ENCODE assay signal across 9 cellular contexts in genomic region chr2:97661927-97662326, GRCh38. TPM values are rescaled to one million over a fixed set of nuclear protein-coding genes. Genes with fewer than 3 reads are reported as not detected.
DNase-seq lines count a peak whose midpoint lies in the region; ATAC-seq and TF ChIP-seq lines count a peak whose summit lies in the region.
"Had no signal": no experiment of that assay in that cellular context is flagged by ENCODE, and none has a peak within 500 bp of the region (broad histone marks: within the 10 kb centered on the region; RNA-seq: fewer than 3 reads in every experiment).

No MANE protein-coding gene starts in this region.

- TF ChIP-seq EP300 in ovary (IDR thresholded peaks at IDR 0.05): no peak

- H3K27me3 ChIP-seq in Caco-2 (replicated peaks; ENCODE audit: control insufficient read depth, insufficient read depth, low read length) (no peaks in the 10 kb centered on the region), dorsolateral prefrontal cortex (no peaks in the 10 kb centered on the region), ovary (no peaks in the 10 kb centered on the region)

- BruUV-seq in Caco-2 (replicated peaks; lab: Mats Ljungman, UMichigan): no TSS peak

- TF ChIP-seq CTCF in Caco-2 (IDR thresholded peaks at IDR 0.05; ENCODE audit: insufficient read depth in 1 of 2, low read depth in 1 of 2, low read length in 1 of 2, severe bottlenecking in 1 of 2, unreplicated experiment in 1 of 2) (no peak), LNCaP clone FGC (IDR thresholded peaks at IDR 0.05; ENCODE audit: control insufficient read depth, extremely low read depth, insufficient read depth) (no peak), dorsolateral prefrontal cortex (IDR thresholded peaks at IDR 0.05 in 54 of 56, conservative IDR thresholded peaks at IDR 0.05 in 2 of 56; ENCODE audit: low read depth in 1 of 56, partially characterized antibody in 56 of 56) (no peak), ovary (IDR thresholded peaks at IDR 0.05) (no peak)

- peak overlapping the region; percentile 94 for H3K4me3 Mint-ChIP-seq in Caco-2 (ENCODE audit: unreplicated experiment)

- H3K27ac ChIP-seq in dorsolateral prefrontal cortex (peak overlapping the region in 56 of 59 donors; percentile 44 to 99 (median 95)), ovary (no peak overlapping the region)

- H3K27me3 Mint-ChIP-seq in Caco-2 (ENCODE audit: insufficient read depth, unreplicated experiment): no peaks in the 10 kb centered on the region

- H3K4me3 ChIP-seq in Caco-2 (ENCODE audit: low read depth, low read length) (no peak overlapping the region), LNCaP clone FGC (ENCODE audit: low read depth, low read length) (peak overlapping the region; percentile 90), dorsolateral prefrontal cortex (peak overlapping the region in 48 of 59 donors; percentile 16 to 97 (median 83)), ovary (peak overlapping the region; percentile 66)

- POLR2A ChIA-PET in Caco-2 (lab: Charles Lee): interaction anchor here (3.9 kb wide), 1 partner anchor 16 kb away, joined by 82 read pairs; the partner anchor contains the start of gene COX5B

- no peaks in the 10 kb centered on the region for H3K9me3 Mint-ChIP-seq in Caco-2 (ENCODE audit: unreplicated experiment)

- no peak for ATAC-seq in esophagus mucosa
- ATAC-seq in HG03095 (IDR thresholded peaks at IDR 0.05; ENCODE audit: unreplicated experiment): no peak

- intact Hi-C loops in Caco-2 (cut with micrococcal nuclease; ENCODE audit: unreplicated experiment): no loop called here
- intact Hi-C loops in dorsolateral prefrontal cortex (cut with DNase I): loop anchor here (5.0 to 10.0 kb wide), 2 partner anchors 35 to 783 kb away; partner anchors contain the start of gene INPP4A (in 1 of the 2)
- intact Hi-C loops in ovary (cut with DNase I): loop anchor here in 1 of 4 donors (2.0 kb wide), 1 partner anchor 15 kb away; the partner anchor contains the start of gene COX5B

- WGBS in ovary, 3 donors: 72 to 80% (median 73%) methylated on average over 6 of the region's 6 CpGs

- CTCF ChIA-PET in Caco-2 (lab: Charles Lee): interaction anchor here (1.4 to 4.0 kb wide), 3 partner anchors 16 to 72 kb away, joined by 7 to 42 read pairs (median 29); partner anchors contain the start of genes ANKRD36B and COX5B

- peaks cover 11% of the 10 kb centered on the region for H3K4me1 Mint-ChIP-seq in Caco-2 (ENCODE audit: low read depth, unreplicated experiment)

- peaks cover 37% of the 10 kb centered on the region for H3K36me3 Mint-ChIP-seq in Caco-2 (ENCODE audit: insufficient read depth, unreplicated experiment)

- no peak for TF ChIP-seq POLR2A in ovary (IDR thresholded peaks at IDR 0.05)

- DNase-seq in Caco-2: no peak
- DNase-seq in LNCaP clone FGC (ENCODE audit: low read depth): no peak
- no peak for DNase-seq in dorsolateral prefrontal cortex
- no peak for DNase-seq in ovary
- DNase-seq in cerebellum (ENCODE audit: low spot score): no peak
- no peak for DNase-seq in activated effector memory CD4-positive, alpha-beta T cell treated with anti-CD3 and anti-CD28 coated beads, Interleukin-2, amount 50 U/mL, for 16 hours
- DNase-seq: stimulated activated CD8-positive, alpha-beta memory T cell treated with anti-CD3 and anti-CD28 coated beads, Interleukin-4, amount 100 ng/mL, for 48 hours had no signal

- H3K36me3 ChIP-seq in Caco-2 (ENCODE audit: control insufficient read depth, insufficient read depth, low read length): no peaks in the 10 kb centered on the region; the same call in 1 of the 2 replicates
- H3K36me3 ChIP-seq in ovary: no peaks in the 10 kb centered on the region

- H3K27ac Mint-ChIP-seq in Caco-2 (ENCODE audit: unreplicated experiment): peak overlapping the region; percentile 95

- H3K4me1 ChIP-seq in Caco-2: peaks cover 6% of the 10 kb centered on the region
- H3K4me1 ChIP-seq in ovary (ENCODE audit: insufficient read depth): peaks cover 12% of the 10 kb centered on the region

- H3K9me3 ChIP-seq in Caco-2 (no peaks in the 10 kb centered on the region), ovary (no peaks in the 10 kb centered on the region)

RNA-seq across cellular contexts. Expression of gene ACTR1B, which starts 1.9 kb away (rescaled TPM):
- total RNA-seq in Caco-2 (2022) (41.1 and 42.3 TPM in 2 replicates), dorsolateral prefrontal cortex (100 to 1,000 TPM in 113 of 120 experiments, 10 to 100 TPM in 7; 72.4 to 175 (median 133) TPM), ovary (10 to 100 TPM; 39.3 to 85.2 (median 67.4) TPM), esophagus mucosa (40.3 TPM), cerebellum (28.6 TPM)
- 10 to 100 TPM; 23.0 to 71.3 TPM for polyA plus RNA-seq in ovary

RNA-seq across cellular contexts. Expression of gene C2orf92, which starts 7.6 kb away (rescaled TPM):
- total RNA-seq in Caco-2 (2022) (9.4 and 10.2 TPM in 2 replicates), dorsolateral prefrontal cortex (10 to 100 TPM; 12.6 to 51.2 (median 25.2) TPM), ovary (10 to 100 TPM in 1 of 7 donors, 1 to 10 TPM in 6; 3.1 to 17.5 (median 4.5) TPM), esophagus mucosa (1.7 TPM), cerebellum (15.7 TPM)
- 1 to 10 TPM; 2.3 to 3.8 TPM for polyA plus RNA-seq in ovary

RNA-seq across cellular contexts. Expression of gene COX5B, which starts 16.1 kb away (rescaled TPM):
- 313 TPM in 2 replicates for total RNA-seq in Caco-2 (2022)
- total RNA-seq in dorsolateral prefrontal cortex: 100 to 1,000 TPM; 245 to 509 (median 381) TPM
- 100 to 1,000 TPM; 133 to 478 (median 187) TPM for total RNA-seq in ovary
- polyA plus RNA-seq in ovary: 100 to 1,000 TPM in 1 of 2 donors, 10 to 100 TPM in 1; 98.5 to 254 TPM
- total RNA-seq in esophagus mucosa: 302 TPM
- 120 TPM for total RNA-seq in cerebellum

RNA-seq across cellular contexts. Expression of gene ZAP70, which starts 51.4 kb away (rescaled TPM):
- total RNA-seq in Caco-2 (2022) (0.82 and 0.86 TPM in 2 replicates), dorsolateral prefrontal cortex (1 to 10 TPM in 79 of 120 experiments, under 1 TPM in 41; 0.23 to 5.1 (median 1.3) TPM), ovary (1 to 10 TPM in 3 of 7 donors, under 1 TPM in 4; 0.45 to 2.0 (median 0.69) TPM), esophagus mucosa (0.76 TPM), cerebellum (0.45 TPM)
- 1 to 10 TPM in 1 of 2 donors, under 1 TPM in 1; 0.75 to 1.2 TPM for polyA plus RNA-seq in ovary

Comparison
In these comparisons a context has a peak if more than half of its experiments do, and no peak if none do; other contexts are left out.
1. H3K27ac ChIP-seq: peak in dorsolateral prefrontal cortex (56 of 59); none in ovary (0 of 2).